Comparison of ENCODE assay signal across 11 cellular contexts in genomic region chr2:200373196-200373595, GRCh38.
DNase-seq lines count a peak whose midpoint lies in the region; ATAC-seq and FAIRE-seq lines count a peak whose summit lies in the region.
"Had no signal": no experiment of that assay in that cellular context is flagged by ENCODE, and none has a peak within 500 bp of the region (broad histone marks: within the 10 kb centered on the region; RNA-seq: fewer than 3 reads in every experiment).

No MANE protein-coding gene starts in this region.

- ATAC-seq in HG02938 (IDR thresholded peaks at IDR 0.05; ENCODE audit: unreplicated experiment) (peak; percentile 43), HG03280 (IDR thresholded peaks at IDR 0.05; ENCODE audit: unreplicated experiment) (no peak)
- no peak for ATAC-seq in activated CD8-positive, alpha-beta T cell treated with anti-CD3 and anti-CD28 coated beads, Interleukin-2, amount 10 ng/mL, durations not matched to agents 7 days and 5 days
- peak; percentile 28 for ATAC-seq in stimulated activated naive CD8-positive, alpha-beta T cell treated with anti-CD3 and anti-CD28 coated beads, Interleukin-15, Interleukin-2, amounts not matched to agents 100 U/mL and 50 U/mL, for 24 hours

- peak overlapping the region; percentile 96 for H3K27ac Mint-ChIP-seq in activated CD4-positive, alpha-beta T cell treated with anti-CD3 and anti-CD28 coated beads, Interleukin-2, amount 10 ng/mL, durations not matched to agents 7 days and 5 days
- peak overlapping the region; percentile 95 for H3K27ac Mint-ChIP-seq in activated CD8-positive, alpha-beta T cell treated with anti-CD3 and anti-CD28 coated beads, Interleukin-2, amount 10 ng/mL, durations not matched to agents 7 days and 5 days

- CTCF ChIA-PET in activated CD4-positive, alpha-beta T cell treated with anti-CD3 and anti-CD28 coated beads, Interleukin-2, amount 10 ng/mL, durations not matched to agents 7 days and 5 days (lab: Charles Lee) = interaction anchor here (0.6 to 1.8 kb wide), 5 partner anchors 10 to 324 kb away, joined by 3 to 8 read pairs (median 3); no protein-coding TSS in a partner anchor
- CTCF ChIA-PET in activated CD8-positive, alpha-beta T cell treated with anti-CD3 and anti-CD28 coated beads, Interleukin-2, amount 10 ng/mL, durations not matched to agents 7 days and 5 days (lab: Charles Lee) = interaction anchor here (0.6 to 4.6 kb wide), 7 partner anchors 11 to 219 kb away, joined by 3 to 20 read pairs (median 3); no protein-coding TSS in a partner anchor

- H3K4me3 ChIP-seq in H7 (ENCODE audit: insufficient read depth, low read depth, low read length) = no peak overlapping the region

- no peak for FAIRE-seq in frontal cortex (lab: Jason Lieb, UNC)

- H3K9me3 Mint-ChIP-seq in activated CD4-positive, alpha-beta T cell treated with anti-CD3 and anti-CD28 coated beads, Interleukin-2, amount 10 ng/mL, durations not matched to agents 7 days and 5 days = no peaks in the 10 kb centered on the region
- no peaks in the 10 kb centered on the region for H3K9me3 Mint-ChIP-seq in activated CD8-positive, alpha-beta T cell treated with anti-CD3 and anti-CD28 coated beads, Interleukin-2, amount 10 ng/mL, durations not matched to agents 7 days and 5 days (ENCODE audit: insufficient read depth)
- H3K9me3 Mint-ChIP-seq: brain, naive B cell had no signal

- H3K27me3 Mint-ChIP-seq in activated CD4-positive, alpha-beta T cell treated with anti-CD3 and anti-CD28 coated beads, Interleukin-2, amount 10 ng/mL, durations not matched to agents 7 days and 5 days = no peaks in the 10 kb centered on the region
- H3K27me3 Mint-ChIP-seq in activated CD8-positive, alpha-beta T cell treated with anti-CD3 and anti-CD28 coated beads, Interleukin-2, amount 10 ng/mL, durations not matched to agents 7 days and 5 days (ENCODE audit: low read depth) = no peaks in the 10 kb centered on the region
- H3K27me3 Mint-ChIP-seq: brain, naive B cell had no signal

- H3K27me3 ChIP-seq in H7 (ENCODE audit: control insufficient read depth, insufficient read depth, low read length) = no peaks in the 10 kb centered on the region

- H3K4me1 Mint-ChIP-seq in activated CD4-positive, alpha-beta T cell treated with anti-CD3 and anti-CD28 coated beads, Interleukin-2, amount 10 ng/mL, durations not matched to agents 7 days and 5 days = peaks cover 50% of the 10 kb centered on the region
- peaks cover 53% of the 10 kb centered on the region for H3K4me1 Mint-ChIP-seq in activated CD8-positive, alpha-beta T cell treated with anti-CD3 and anti-CD28 coated beads, Interleukin-2, amount 10 ng/mL, durations not matched to agents 7 days and 5 days (ENCODE audit: low read depth)

- H3K36me3 ChIP-seq in H7 (replicated peaks; ENCODE audit: control insufficient read depth, insufficient read depth, low read length) = no peaks in the 10 kb centered on the region; the same call in 1 of the 2 replicates

- peaks cover 12% of the 10 kb centered on the region for H3K36me3 Mint-ChIP-seq in activated CD4-positive, alpha-beta T cell treated with anti-CD3 and anti-CD28 coated beads, Interleukin-2, amount 10 ng/mL, durations not matched to agents 7 days and 5 days (ENCODE audit: low read depth)
- peaks cover 10% of the 10 kb centered on the region for H3K36me3 Mint-ChIP-seq in activated CD8-positive, alpha-beta T cell treated with anti-CD3 and anti-CD28 coated beads, Interleukin-2, amount 10 ng/mL, durations not matched to agents 7 days and 5 days (ENCODE audit: low read depth)
- H3K36me3 Mint-ChIP-seq: naive B cell had no signal

- POLR2A ChIA-PET in activated CD4-positive, alpha-beta T cell treated with anti-CD3 and anti-CD28 coated beads, Interleukin-2, amount 10 ng/mL, durations not matched to agents 7 days and 5 days (lab: Charles Lee) = interaction anchor here (0.9 kb wide), 1 partner anchor 94 kb away, joined by 4 read pairs; no protein-coding TSS in a partner anchor
- POLR2A ChIA-PET in activated CD8-positive, alpha-beta T cell treated with anti-CD3 and anti-CD28 coated beads, Interleukin-2, amount 10 ng/mL, durations not matched to agents 7 days and 5 days (lab: Charles Lee) = interaction anchor here (1.3 to 2.2 kb wide), 4 partner anchors 9 to 95 kb away, joined by 3 to 13 read pairs (median 8); no protein-coding TSS in a partner anchor

- H3K4me3 Mint-ChIP-seq in activated CD4-positive, alpha-beta T cell treated with anti-CD3 and anti-CD28 coated beads, Interleukin-2, amount 10 ng/mL, durations not matched to agents 7 days and 5 days = peak overlapping the region; percentile 79
- peak overlapping the region; percentile 84 for H3K4me3 Mint-ChIP-seq in activated CD8-positive, alpha-beta T cell treated with anti-CD3 and anti-CD28 coated beads, Interleukin-2, amount 10 ng/mL, durations not matched to agents 7 days and 5 days
- H3K4me3 Mint-ChIP-seq: brain had no signal

- no peak for DNase-seq in activated CD4-positive, alpha-beta T cell treated with anti-CD3 and anti-CD28 coated beads, Interleukin-2, amount 10 ng/mL, durations not matched to agents 7 days and 5 days
- DNase-seq in activated CD4-positive, alpha-beta T cell treated with anti-CD3 and anti-CD28 coated beads, Interleukin-2, amount 50 U/mL, for 48 hours = no peak
- no peak for DNase-seq in activated CD8-positive, alpha-beta T cell treated with anti-CD3 and anti-CD28 coated beads, Interleukin-2, amount 10 ng/mL, durations not matched to agents 7 days and 5 days
- no peak for DNase-seq in stimulated activated naive CD8-positive, alpha-beta T cell treated with anti-CD3 and anti-CD28 coated beads, Interleukin-15, Interleukin-2, amounts not matched to agents 100 U/mL and 50 U/mL, for 24 hours
- no peak for DNase-seq in H7
- no peak for DNase-seq in frontal cortex (ENCODE audit: low spot score in 2 of 2)
- DNase-seq: naive B cell, NCI-H2171 treated with DMSO at 0.1 percent for 48 hours had no signal

Comparison
In these comparisons a context has a peak if more than half of its experiments do, and no peak if none do; other contexts are left out.
1. ATAC-seq: peak in HG02938 (single experiment) and stimulated activated naive CD8-positive, alpha-beta T cell treated with anti-CD3 and anti-CD28 coated beads, Interleukin-15, Interleukin-2, amounts not matched to agents 100 U/mL and 50 U/mL, for 24 hours (single experiment); none in activated CD8-positive, alpha-beta T cell treated with anti-CD3 and anti-CD28 coated beads, Interleukin-2, amount 10 ng/mL, durations not matched to agents 7 days and 5 days (single experiment) and HG03280 (single experiment).